In the genomic region with DNA sequence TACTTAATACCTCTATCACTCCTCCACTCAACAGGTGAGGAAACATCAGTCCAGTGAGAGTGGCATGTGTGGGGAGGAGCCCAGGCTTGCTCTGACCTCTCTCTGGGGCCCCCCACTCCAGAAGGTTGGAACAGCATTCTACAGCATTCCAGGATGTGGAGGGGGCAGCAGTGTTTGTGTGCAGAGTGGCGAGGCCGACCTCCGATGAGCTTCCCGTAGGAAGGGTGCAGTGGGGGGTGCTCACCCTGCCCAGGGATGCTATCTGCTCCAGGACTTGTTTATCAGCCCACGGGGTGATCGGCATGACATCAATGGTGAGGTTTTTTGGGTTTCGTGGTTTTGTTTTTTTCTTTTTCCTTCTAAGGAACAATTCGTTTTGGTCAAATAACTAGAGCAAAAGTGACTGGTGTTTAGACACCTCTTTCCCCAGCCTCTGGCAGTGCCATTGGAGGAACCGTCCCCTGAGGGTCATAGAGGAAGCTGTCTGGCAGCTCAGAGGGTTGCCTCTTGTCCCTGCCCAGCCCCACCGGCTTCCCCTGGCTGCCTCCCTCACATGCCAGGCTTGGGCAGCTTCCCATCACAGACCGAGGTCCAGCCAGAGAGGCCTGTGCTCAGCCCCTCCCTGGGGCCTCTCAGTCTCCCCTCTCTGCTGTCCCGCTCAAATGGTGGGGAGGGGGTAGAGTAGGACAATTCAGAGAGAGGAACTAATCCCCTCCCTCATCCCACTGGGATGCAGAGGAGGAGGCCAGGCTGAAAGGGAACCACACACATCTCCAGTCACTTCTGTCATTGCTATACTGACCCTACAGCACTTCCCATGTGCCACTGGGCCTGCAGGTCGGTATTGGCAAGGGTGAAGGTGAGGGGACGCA, we compare ENCODE assay signal across 9 cellular contexts.
DNase-seq lines count a peak whose midpoint lies in the region; ATAC-seq, FAIRE-seq and TF ChIP-seq lines count a peak whose summit lies in the region.
"Had no signal": no experiment of that assay in that cellular context is flagged by ENCODE, and none has a peak within 500 bp of the region (broad histone marks: within the 10 kb centered on the region; RNA-seq: fewer than 3 reads in every experiment).

No MANE protein-coding gene starts in this region.

- H3K36me3 ChIP-seq in Caco-2 (ENCODE audit: control insufficient read depth, insufficient read depth, low read length) (no peaks in the 10 kb centered on the region; the same call in 1 of the 2 replicates), Peyer's patch (no peaks in the 10 kb centered on the region), H1 (ENCODE audit: control insufficient read depth in 2 of 4, insufficient read depth in 4 of 4, low read length in 3 of 4) (no peaks in the 10 kb centered on the region), parathyroid adenoma (ENCODE audit: control insufficient read depth, insufficient read depth, low read length) (no peaks in the 10 kb centered on the region)

- H3K79me1 ChIP-seq in H1 (ENCODE audit: low read depth, low read length), result no peaks in the 10 kb centered on the region

- no peak overlapping the region for H2BK20ac ChIP-seq in H1 (ENCODE audit: low read length)

- TF ChIP-seq RAD21 in H1 (IDR thresholded peaks at IDR 0.05 in 1 of 2, conservative IDR thresholded peaks at IDR 0.05 in 1 of 2; ENCODE audit: low read depth in 2 of 2, low read length in 2 of 2), result no peak

- no peak overlapping the region for H4K91ac ChIP-seq in H1 (replicated peaks; ENCODE audit: insufficient read length, low read length)

- POLR2A ChIA-PET in Caco-2 (lab: Charles Lee), result no interaction called here
- POLR2A ChIA-PET in H1 (lab: Charles Lee; ENCODE audit: partially characterized antibody), result interaction anchor here (3.7 kb wide), 1 partner anchor 97 kb away, joined by 16 read pairs; a partner anchor contains a TSS

- no peak overlapping the region for H2BK5ac ChIP-seq in H1 (ENCODE audit: low read depth, low read length)

- H3K56ac ChIP-seq in H1 (replicated peaks; ENCODE audit: insufficient read length, low read depth, low read length), result no peak overlapping the region

- peak; percentile 35 to 64 for DNase-seq in Caco-2
- peak; percentile 54 to 85 (median 73) for DNase-seq in Peyer's patch
- DNase-seq in H1 (ENCODE audit: low read depth in 1 of 2, low spot score in 2 of 2), result no peak
- DNase-seq in DMS 273 (lab: John Stamatoyannopoulos, UW; ENCODE audit: unreplicated experiment), result no peak
- no peak for DNase-seq in NCI-H510A (lab: John Stamatoyannopoulos, UW)

- no peaks in the 10 kb centered on the region for H3K79me2 ChIP-seq in H1 (ENCODE audit: control insufficient read depth in 1 of 2, insufficient read depth in 2 of 2, low read length in 2 of 2)
- no peaks in the 10 kb centered on the region for H3K79me2 ChIP-seq in parathyroid adenoma

- no peaks in the 10 kb centered on the region for H3K23me2 ChIP-seq in H1 (ENCODE audit: low read depth, low read length)

- no peaks in the 10 kb centered on the region for H3K9me3 ChIP-seq in Caco-2
- no peaks in the 10 kb centered on the region for H3K9me3 ChIP-seq in Peyer's patch
- no peaks in the 10 kb centered on the region for H3K9me3 ChIP-seq in H1 (ENCODE audit: insufficient read depth in 2 of 2, low read depth in 1 of 2, low read length in 1 of 2)
- H3K9me3 ChIP-seq in parathyroid adenoma (ENCODE audit: control insufficient read depth, low read length), result no peaks in the 10 kb centered on the region
- H3K9me3 ChIP-seq: mucosa of descending colon had no signal

- H2AK5ac ChIP-seq in H1 (ENCODE audit: low read depth, low read length), result no peak overlapping the region

- H3K14ac ChIP-seq in H1 (ENCODE audit: insufficient read length), result no peak overlapping the region

- no peaks in the 10 kb centered on the region for H3K27me3 Mint-ChIP-seq in Caco-2 (ENCODE audit: insufficient read depth, unreplicated experiment)

- TF ChIP-seq EP300 in H1 (IDR thresholded peaks at IDR 0.05; ENCODE audit: borderline replicate concordance in 1 of 2, low read depth in 2 of 2, low read length in 2 of 2), result no peak

- no peak overlapping the region for H2AFZ ChIP-seq in H1 (ENCODE audit: low read length)
- no peak overlapping the region for H2AFZ ChIP-seq in parathyroid adenoma

- TF ChIP-seq POLR2A in Peyer's patch (IDR thresholded peaks at IDR 0.05) (no peak), H1 (IDR thresholded peaks at IDR 0.05; ENCODE audit: control extremely low read depth in 1 of 2, low read depth in 2 of 2, low read length in 2 of 2) (no peak)

- peaks cover 45% of the 10 kb centered on the region for H3K4me1 Mint-ChIP-seq in Caco-2 (ENCODE audit: low read depth, unreplicated experiment)

- 88% methylated on average over 13 of the region's 14 CpGs; no CpG with 5 or more reads in 1 of the 2 experiments for WGBS in H1 (ENCODE audit: extremely low coverage in 1 of 2, insufficient coverage in 1 of 2, insufficient read length in 1 of 2, insufficient replicate concordance in 2 of 2, low coverage in 1 of 2, low lambda C conversion rate in 2 of 2, missing lambda C conversion rate in 1 of 2), 2 experiments

- no peak overlapping the region for H3K4me3 Mint-ChIP-seq in Caco-2 (ENCODE audit: unreplicated experiment)

- H3K27ac ChIP-seq in Peyer's patch (peak overlapping the region; percentile 88 to 94 (median 92)), H1 (ENCODE audit: low read depth, low read length) (no peak overlapping the region), parathyroid adenoma (peak overlapping the region; percentile 17)

- H3K4me2 ChIP-seq in H1 (ENCODE audit: insufficient read depth in 1 of 2, low read depth in 2 of 2, low read length in 2 of 2) (no peak overlapping the region), parathyroid adenoma (ENCODE audit: low read length) (no peak overlapping the region)

- H2BK120ac ChIP-seq in H1 (replicated peaks; ENCODE audit: low read depth, low read length), result no peak overlapping the region

- H3K4me3 ChIP-seq in Caco-2 (ENCODE audit: low read depth, low read length) (no peak overlapping the region), Peyer's patch (no peak overlapping the region), H1 (ENCODE audit: extremely low read depth in 1 of 4, insufficient read depth in 2 of 4, low read depth in 3 of 4, low read length in 4 of 4) (no peak overlapping the region), parathyroid adenoma (ENCODE audit: low read depth, low read length) (no peak overlapping the region)
- H3K4me3 ChIP-seq: mucosa of descending colon had no signal

- no peak overlapping the region for H4K5ac ChIP-seq in H1 (ENCODE audit: insufficient read length, low read depth, low read length)

- TF ChIP-seq CTCF in Caco-2 (IDR thresholded peaks at IDR 0.05; ENCODE audit: insufficient read depth in 1 of 2, low read depth in 1 of 2, low read length in 1 of 2, severe bottlenecking in 1 of 2, unreplicated experiment in 1 of 2) (no peak), Peyer's patch (IDR thresholded peaks at IDR 0.05) (no peak), H1 (IDR thresholded peaks at IDR 0.05; ENCODE audit: control extremely low read depth in 1 of 3, insufficient read depth in 1 of 3, low read depth in 1 of 3, low read length in 3 of 3) (no peak), parathyroid adenoma (IDR thresholded peaks at IDR 0.05) (no peak)

- ATAC-seq in GM18909 (IDR thresholded peaks at IDR 0.05; ENCODE audit: poor library complexity, unreplicated experiment), result no peak
- no peak for ATAC-seq in HG03097 (IDR thresholded peaks at IDR 0.05; ENCODE audit: low FRiP score, unreplicated experiment)

- H3K36me3 Mint-ChIP-seq in Caco-2 (ENCODE audit: insufficient read depth, unreplicated experiment), result no peaks in the 10 kb centered on the region

- no peak overlapping the region for H3K4ac ChIP-seq in H1 (replicated peaks; ENCODE audit: insufficient read length, low read depth, low read length)

- no peak for FAIRE-seq in H1 (lab: Jason Lieb, UNC)

- H2BK15ac ChIP-seq in H1 (ENCODE audit: low read length), result 0 out of 2 replicates have a peak overlapping the region, but pooled peaks have one; percentile 46

- peak overlapping the region; percentile 78 for H3K18ac ChIP-seq in H1 (ENCODE audit: extremely low read depth, low read length)

- H3K27ac Mint-ChIP-seq in Caco-2 (ENCODE audit: unreplicated experiment), result peak overlapping the region; percentile 51

- no peaks in the 10 kb centered on the region for H3K9me3 Mint-ChIP-seq in Caco-2 (ENCODE audit: unreplicated experiment)

- H3K27me3 ChIP-seq in Caco-2 (replicated peaks; ENCODE audit: control insufficient read depth, insufficient read depth, low read length) (no peaks in the 10 kb centered on the region), Peyer's patch (no peaks in the 10 kb centered on the region), H1 (replicated peaks in 1 of 4; ENCODE audit: control insufficient read depth in 3 of 4, extremely low read depth in 1 of 4, insufficient read depth in 3 of 4, low read length in 3 of 4) (no peaks in the 10 kb centered on the region), parathyroid adenoma (ENCODE audit: control insufficient read depth, insufficient read depth, low read length) (no peaks in the 10 kb centered on the region)

- H3K9ac ChIP-seq in H1 (replicated peaks in 1 of 4; ENCODE audit: extremely low read depth in 1 of 4, low read depth in 3 of 4, low read length in 3 of 4) (no peak overlapping the region), parathyroid adenoma (no peak overlapping the region)

- H4K20me1 ChIP-seq in H1 (replicated peaks in 1 of 2; ENCODE audit: control insufficient read depth in 1 of 2, insufficient read depth in 2 of 2, low read length in 2 of 2), result no peaks in the 10 kb centered on the region

- BruUV-seq in Caco-2 (replicated peaks; lab: Mats Ljungman, UMichigan), result no TSS peak

- H4K8ac ChIP-seq in H1 (ENCODE audit: extremely low read depth, insufficient read depth, low read length), result no peak overlapping the region

- CTCF ChIA-PET in Caco-2 (lab: Charles Lee) (interaction anchor here (0.6 to 1.2 kb wide), 2 partner anchors 98 to 125 kb away, joined by 3 read pairs; no protein-coding TSS in a partner anchor), H1 (lab: Charles Lee; ENCODE audit: partially characterized antibody) (interaction anchor here (0.6 to 7.9 kb wide), 23 partner anchors 16 to 411 kb away, joined by 3 to 73 read pairs (median 4); a partner anchor contains a TSS)

- 0 out of 2 replicates have a peak overlapping the region, but pooled peaks have one; percentile 27 for H2BK12ac ChIP-seq in H1 (ENCODE audit: low read depth, low read length)

- peaks cover 42% of the 10 kb centered on the region for H3K4me1 ChIP-seq in Caco-2
- peaks cover 36 to 67% (median 65%) of the 10 kb centered on the region in 4 donors for H3K4me1 ChIP-seq in Peyer's patch
- peaks cover 0 to 8% (median 3%) of the 10 kb centered on the region in 4 experiments; a peak in 3 of 7 replicates for H3K4me1 ChIP-seq in H1 (replicated peaks in 1 of 4; ENCODE audit: control insufficient read depth in 3 of 4, insufficient read depth in 4 of 4, low read length in 3 of 4)
- H3K4me1 ChIP-seq in parathyroid adenoma, result no peaks in the 10 kb centered on the region

- intact Hi-C loops in Caco-2 (cut with micrococcal nuclease; ENCODE audit: unreplicated experiment), result loop anchor here (2.0 to 10.0 kb wide), 4 partner anchors 33 to 275 kb away; no protein-coding TSS in a partner anchor

- no peak overlapping the region for H3K23ac ChIP-seq in H1 (ENCODE audit: insufficient read length)

TF ChIP-seq in H1, 55 proteins besides CTCF, POLR2A, EP300 and RAD21 (continues in another document):
- TF ChIP-seq FOSL1 (IDR thresholded peaks at IDR 0.05; ENCODE audit: insufficient read depth, low read depth, low read length) (no peak), SP2 (IDR thresholded peaks at IDR 0.05; ENCODE audit: low read length) (no peak)

Comparison
In these comparisons a context has a peak if more than half of its experiments do, and no peak if none do; other contexts are left out.
1. DNase-seq: peak in Caco-2 (2 of 2) and Peyer's patch (3 of 3); none in H1 (0 of 2), DMS 273 (single experiment) and NCI-H510A (single experiment).